In genomic region chr5:81750308-81751008, GRCh38 we compare ENCODE assay signal across 8 cellular contexts. TPM values are rescaled to one million over a fixed set of nuclear protein-coding genes. Genes with fewer than 3 reads are reported as not detected.
A peak's percentile ranks its signal among the peaks of the same experiment; 100 is the strongest.
DNase-seq lines count a peak whose midpoint lies in the region; ATAC-seq, FAIRE-seq and TF ChIP-seq lines count a peak whose summit lies in the region.

No MANE protein-coding gene starts in this region.

- no peaks in the 10 kb centered on the region for H3K9me3 ChIP-seq in pancreas

- H3K9me3 Mint-ChIP-seq in activated T-cell treated with anti-CD3 and anti-CD28 coated beads, Interleukin-2, amount 50 U/mL, for 4 hours = no peaks in the 10 kb centered on the region

- no peaks in the 10 kb centered on the region for H3K36me3 Mint-ChIP-seq in activated T-cell treated with anti-CD3 and anti-CD28 coated beads, Interleukin-2, amount 50 U/mL, for 4 hours (ENCODE audit: insufficient read depth)

- peak; percentile 48 for DNase-seq in NCI-H748 (lab: John Stamatoyannopoulos, UW; ENCODE audit: unreplicated experiment)
- DNase-seq in NCI-H748 treated with DMSO at 0.1 percent for 48 hours (lab: John Stamatoyannopoulos, UW) = no peak
- peak; percentile 7 for DNase-seq in activated T-cell treated with anti-CD3 and anti-CD28 coated beads, Interleukin-2, amount 50 U/mL, for 4 hours
- no peak for DNase-seq in fibroblast of the aortic adventitia (ENCODE audit: low read depth)
- DNase-seq in pancreas = peak in 1 of 6 donors; percentile 72
- no peak for DNase-seq in NCI-H2196 (lab: John Stamatoyannopoulos, UW; ENCODE audit: unreplicated experiment)

- intact Hi-C loops in pancreas (cut with DNase I) = loop anchor here in 2 of 3 donors (2.0 to 5.0 kb wide), 3 partner anchors 37 to 222 kb away; partner anchors contain the start of gene ATG10 (in 1 of the 2)

- ATAC-seq in HG03571 (IDR thresholded peaks at IDR 0.05; ENCODE audit: unreplicated experiment) (peak; percentile 12), pancreas (peak in 1 of 4 donors; percentile 10), HG03039 (IDR thresholded peaks at IDR 0.05; ENCODE audit: unreplicated experiment) (no peak)
- peak; percentile 13 to 23 for ATAC-seq in activated T-cell treated with anti-CD3 and anti-CD28 coated beads, Interleukin-2, amount 50 U/mL, for 4 hours

- H3K27ac ChIP-seq in pancreas = peak overlapping the region; percentile 61 to 86 (median 76)

- H3K4me1 ChIP-seq in pancreas = peaks cover under 1 to 14% (median 8%) of the 10 kb centered on the region in 3 donors

- no peaks in the 10 kb centered on the region for H3K36me3 ChIP-seq in pancreas

- 1 to 3% methylated on average over 36 to 89 of the region's 90 CpGs for WGBS in pancreas, 2 donors

- H3K4me1 Mint-ChIP-seq in activated T-cell treated with anti-CD3 and anti-CD28 coated beads, Interleukin-2, amount 50 U/mL, for 4 hours (ENCODE audit: low read depth) = peaks cover 32% of the 10 kb centered on the region

- FAIRE-seq in pancreas (lab: Jason Lieb, UNC) = no peak

- H3K27me3 ChIP-seq in pancreas = no peaks in the 10 kb centered on the region

- peak overlapping the region; percentile 82 for H3K4me3 ChIP-seq in fibroblast of the aortic adventitia (ENCODE audit: low read depth, low read length)
- peak overlapping the region; percentile 54 to 85 (median 69) for H3K4me3 ChIP-seq in pancreas

- no peak for TF ChIP-seq CTCF in fibroblast of the aortic adventitia (IDR thresholded peaks at IDR 0.05; ENCODE audit: insufficient read depth, low read length)
- no peak for TF ChIP-seq CTCF in pancreas (IDR thresholded peaks at IDR 0.05)

- H3K4me3 Mint-ChIP-seq in activated T-cell treated with anti-CD3 and anti-CD28 coated beads, Interleukin-2, amount 50 U/mL, for 4 hours = peak overlapping the region; percentile 89

- no peaks in the 10 kb centered on the region for H3K27me3 Mint-ChIP-seq in activated T-cell treated with anti-CD3 and anti-CD28 coated beads, Interleukin-2, amount 50 U/mL, for 4 hours (ENCODE audit: low read depth)

RNA-seq across cellular contexts. Expression of gene SSBP2, which starts 0.4 kb away (rescaled TPM):
- total RNA-seq in activated T-cell treated with anti-CD3 and anti-CD28 coated beads, Interleukin-2, amount 50 U/mL, for 4 hours = 1 to 10 TPM; 3.5 to 5.0 (median 3.5) TPM
- total RNA-seq in fibroblast of the aortic adventitia (ENCODE audit: low replicate concordance) (11.3 and 34.3 TPM in 2 replicates), pancreas (10 to 100 TPM; 10.1 to 16.9 (median 15.8) TPM)
- polyA plus RNA-seq in pancreas = 10 to 100 TPM in 1 of 2 donors, 1 to 10 TPM in 1; 8.6 to 20.7 TPM

Comparison
In these comparisons a context has a peak if more than half of its experiments do, and no peak if none do; other contexts are left out.
1. DNase-seq: peak in NCI-H748 (single experiment) and activated T-cell treated with anti-CD3 and anti-CD28 coated beads, Interleukin-2, amount 50 U/mL, for 4 hours (single experiment); none in NCI-H748 treated with DMSO at 0.1 percent for 48 hours (single experiment), fibroblast of the aortic adventitia (single experiment) and NCI-H2196 (single experiment).